ENCODE assay signal across 8 cellular contexts in the genomic region with DNA sequence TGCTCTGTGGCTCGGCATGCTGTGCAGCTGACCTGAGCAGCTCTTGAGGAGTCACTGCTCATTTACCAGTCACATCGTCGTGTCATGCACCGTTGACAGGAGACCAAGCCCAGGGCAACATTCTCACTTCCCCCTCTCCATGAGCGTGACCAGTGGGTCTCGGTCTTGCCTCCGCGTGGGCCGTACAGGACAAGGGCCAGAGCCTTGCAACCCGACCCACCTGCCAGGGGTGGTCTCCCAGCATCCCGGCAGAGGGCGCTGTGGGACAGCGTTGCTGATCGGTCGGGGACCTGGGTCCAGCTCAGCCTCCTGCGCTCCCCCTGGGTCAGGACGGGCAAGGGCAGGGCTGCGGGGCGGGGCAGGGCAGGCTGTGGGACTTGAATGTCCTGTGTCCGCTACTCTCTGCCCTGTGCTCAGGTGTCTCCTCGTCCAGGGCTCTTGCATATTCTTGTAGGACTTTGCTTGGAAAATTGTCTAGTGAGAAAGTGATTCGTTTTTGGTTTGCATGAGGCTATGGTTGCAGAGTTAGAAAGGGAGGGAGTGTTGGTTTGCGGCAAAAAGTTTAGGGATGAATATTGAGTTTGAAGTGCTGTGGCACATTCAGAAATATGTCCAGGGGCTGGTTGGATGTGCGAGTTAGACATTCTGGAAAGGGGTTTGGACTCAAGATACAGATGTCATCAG.
DNase-seq lines count a peak whose midpoint lies in the region; ATAC-seq lines count a peak whose summit lies in the region.

No MANE protein-coding gene starts in this region.

- peak; percentile 80 for DNase-seq in ACHN
- peak; percentile 77 for DNase-seq in NCI-H345 (lab: John Stamatoyannopoulos, UW)
- peak; percentile 73 for DNase-seq in central memory CD4-positive, alpha-beta T cell
- peak; percentile 92 for DNase-seq in left kidney (ENCODE audit: low read depth, low spot score)
- peak; percentile 69 to 84 for DNase-seq in stimulated activated CD4-positive, alpha-beta T cell treated with anti-CD3 and anti-CD28 coated beads, Interleukin-4, amount 100 ng/mL, for 4 hours

- ATAC-seq in GM18511 (IDR thresholded peaks at IDR 0.05; ENCODE audit: unreplicated experiment) = peak; percentile 95
- ATAC-seq in HG03060 (IDR thresholded peaks at IDR 0.05; ENCODE audit: low read depth, unreplicated experiment) = peak; percentile 49
- peak; percentile 92 to 93 for ATAC-seq in activated CD4-positive, CD25-positive, alpha-beta regulatory T cell treated with anti-CD3 and anti-CD28 coated beads, Interleukin-2, amount 50 U/mL, for 24 hours

- in situ Hi-C loops in ACHN (cut with HindIII; ENCODE audit: low pct_ligation_motif_present, low pct_unique_long_range_greater_than_20kb, low sequenced_read_pairs) = no loop called here

Comparison
In these comparisons a context has a peak if more than half of its experiments do, and no peak if none do; other contexts are left out.
1. Peak in every context shown above with its lines: DNase-seq and ATAC-seq.